Comparison of ENCODE assay signal across 8 cellular contexts in genomic region chr5:172707285-172708182, GRCh38.
A peak's percentile ranks its signal among the peaks of the same experiment; 100 is the strongest.
DNase-seq lines count a peak whose midpoint lies in the region; ATAC-seq, FAIRE-seq and TF ChIP-seq lines count a peak whose summit lies in the region.

No MANE protein-coding gene starts in this region.

- BruUV-seq in GM12878 (replicated peaks; lab: Mats Ljungman, UMichigan), result no TSS peak

- H3K79me2 ChIP-seq in GM12878 (ENCODE audit: control insufficient read depth, insufficient read depth, low read length), result no peaks in the 10 kb centered on the region

- no peaks in the 10 kb centered on the region for H3K36me3 ChIP-seq in GM12878 (ENCODE audit: control insufficient read depth in 2 of 2, insufficient read depth in 2 of 2, low read length in 1 of 2)
- no peaks in the 10 kb centered on the region for H3K36me3 ChIP-seq in right lobe of liver
- H3K36me3 ChIP-seq in prostate gland, result no peaks in the 10 kb centered on the region

- no peak overlapping the region for H2AFZ ChIP-seq in GM12878 (ENCODE audit: control insufficient read depth, low read depth, low read length)

- no peaks in the 10 kb centered on the region for H4K20me1 ChIP-seq in GM12878 (ENCODE audit: control insufficient read depth, insufficient read depth)

- H3K9me3 Mint-ChIP-seq in activated naive CD4-positive, alpha-beta T cell treated with anti-CD3 and anti-CD28 coated beads, Interleukin-2, amount 50 U/mL, for 24 hours, result no peaks in the 10 kb centered on the region

- H3K27me3 ChIP-seq in GM12878 (replicated peaks in 1 of 2; ENCODE audit: control insufficient read depth in 2 of 2, insufficient read depth in 2 of 2, low read length in 1 of 2) (no peaks in the 10 kb centered on the region), right lobe of liver (no peaks in the 10 kb centered on the region), prostate gland (replicated peaks; ENCODE audit: insufficient read depth) (no peaks in the 10 kb centered on the region)

- no peak overlapping the region for H3K4me2 ChIP-seq in GM12878 (ENCODE audit: control insufficient read depth, insufficient read depth)

- no peak overlapping the region for H3K4me3 Mint-ChIP-seq in activated naive CD4-positive, alpha-beta T cell treated with anti-CD3 and anti-CD28 coated beads, Interleukin-2, amount 50 U/mL, for 24 hours

- H3K4me1 ChIP-seq in GM12878 (ENCODE audit: control insufficient read depth, insufficient read depth, low read length) (no peaks in the 10 kb centered on the region), right lobe of liver (no peaks in the 10 kb centered on the region), prostate gland (replicated peaks) (no peaks in the 10 kb centered on the region)

- no peak overlapping the region for H3K4me3 ChIP-seq in GM12878
- no peak overlapping the region for H3K4me3 ChIP-seq in right lobe of liver
- H3K4me3 ChIP-seq in prostate gland, result no peak overlapping the region

- peak; percentile 57 for TF ChIP-seq RAD21 in GM12878 (IDR thresholded peaks at IDR 0.05; ENCODE audit: insufficient read depth, low read depth, low read length)

- SMC1A ChIA-PET in GM12878 (lab: Charles Lee; ENCODE audit: uncharacterized antibody, unreplicated experiment), result interaction anchor here (0.9 to 1.1 kb wide), 2 partner anchors 258 to 624 kb away, joined by 3 to 4 read pairs; no protein-coding TSS in a partner anchor

- H3K4me1 Mint-ChIP-seq in activated naive CD4-positive, alpha-beta T cell treated with anti-CD3 and anti-CD28 coated beads, Interleukin-2, amount 50 U/mL, for 24 hours, result no peaks in the 10 kb centered on the region

- WGBS in GM12878 (ENCODE audit: insufficient coverage, insufficient replicate concordance, low lambda C conversion rate, missing lambda C conversion rate), result 35% methylated on average over 18 of the region's 18 CpGs
- 26% methylated on average over 13 of the region's 18 CpGs for WGBS in right lobe of liver (ENCODE audit: insufficient coverage, low coverage, low lambda C conversion rate, missing lambda C conversion rate)
- 48% methylated on average over 18 of the region's 18 CpGs for WGBS in prostate gland

- in situ Hi-C loops in GM12878 (cut with MboI), result no loop called here

- POLR2A ChIA-PET in GM12878 (lab: Charles Lee), result interaction anchor here (0.5 to 1.0 kb wide), 2 partner anchors 225 to 695 kb away, joined by 3 to 4 read pairs; no protein-coding TSS in a partner anchor

- no peaks in the 10 kb centered on the region for H3K9me3 ChIP-seq in GM12878 (replicated peaks; ENCODE audit: control insufficient read depth, insufficient read depth, low read length)
- H3K9me3 ChIP-seq in right lobe of liver, result no peaks in the 10 kb centered on the region
- H3K9me3 ChIP-seq in prostate gland, result no peaks in the 10 kb centered on the region

- H3K9ac ChIP-seq in GM12878 (ENCODE audit: control insufficient read depth, insufficient read depth, low read length), result no peak overlapping the region

- no peak for DNase-seq in activated naive CD4-positive, alpha-beta T cell treated with Interleukin-2 at 50 U/mL for 16 hours
- peak; percentile 76 for DNase-seq in NCI-H2171 treated with DMSO at 0.1 percent for 48 hours (lab: John Stamatoyannopoulos, UW)
- DNase-seq in GM12878 (ENCODE audit: low read depth, low spot score), result no peak
- peak in 2 of 3 donors; percentile 62 to 68 for DNase-seq in right lobe of liver
- DNase-seq in prostate gland (ENCODE audit: low spot score), result no peak
- no peak for DNase-seq in NCI-H2107 (lab: John Stamatoyannopoulos, UW)

- no peak for TF ChIP-seq POLR2A in GM12878 (IDR thresholded peaks at IDR 0.05; ENCODE audit: low read depth, low read length)
- no peak for TF ChIP-seq POLR2A in right lobe of liver (IDR thresholded peaks at IDR 0.05)
- no peak for TF ChIP-seq POLR2A in prostate gland (IDR thresholded peaks at IDR 0.05)

- peaks cover 9% of the 10 kb centered on the region for H3K27me3 Mint-ChIP-seq in activated naive CD4-positive, alpha-beta T cell treated with anti-CD3 and anti-CD28 coated beads, Interleukin-2, amount 50 U/mL, for 24 hours

- ATAC-seq in GM12878 (peak; percentile 84), right lobe of liver (peak; percentile 80 to 91 (median 84)), GM18867 (IDR thresholded peaks at IDR 0.05; ENCODE audit: unreplicated experiment) (no peak)

- CTCF ChIA-PET in GM12878 (lab: Yijun Ruan, JAX), result interaction anchor here (0.7 to 11.7 kb wide), 10 partner anchors 12 to 592 kb away, joined by 3 to 324 read pairs (median 4); no protein-coding TSS in a partner anchor

- TF ChIP-seq CTCF in GM12878 (IDR thresholded peaks at IDR 0.05 in 2 of 3, conservative IDR thresholded peaks at IDR 0.05 in 1 of 3; ENCODE audit: control insufficient read depth in 2 of 3, extremely low read depth in 1 of 3, insufficient read depth in 1 of 3, low read depth in 3 of 3, low read length in 3 of 3) (peak; percentile 35 to 63 (median 52); a peak in 4 of 6 replicates), right lobe of liver (IDR thresholded peaks at IDR 0.05) (peak; percentile 41 to 44 (median 42)), prostate gland (IDR thresholded peaks at IDR 0.05) (peak in 2 of 4 experiments; percentile 26 to 34)

- intact Hi-C loops in GM12878 (cut with micrococcal nuclease; ENCODE audit: unreplicated experiment) (loop anchor here (10.0 kb wide), 1 partner anchor 567 kb away; no protein-coding TSS in a partner anchor), right lobe of liver (cut with DNase I) (no loop called here), prostate gland (cut with DNase I) (no loop called here)

- RAD21 ChIA-PET in GM12878 (lab: Charles Lee; ENCODE audit: unreplicated experiment), result interaction anchor here (0.7 to 1.8 kb wide), 2 partner anchors 223 to 229 kb away, joined by 3 to 6 read pairs; no protein-coding TSS in a partner anchor

- peak overlapping the region; percentile 44 for H3K27ac Mint-ChIP-seq in activated naive CD4-positive, alpha-beta T cell treated with anti-CD3 and anti-CD28 coated beads, Interleukin-2, amount 50 U/mL, for 24 hours

- TF ChIP-seq EP300 in GM12878 (IDR thresholded peaks at IDR 0.05; ENCODE audit: borderline replicate concordance in 1 of 2, control insufficient read depth in 1 of 2, low read depth in 2 of 2, low read length in 2 of 2), result no peak

- no peak for FAIRE-seq in GM12878 (lab: Jason Lieb, UNC)

- H3K36me3 Mint-ChIP-seq in activated naive CD4-positive, alpha-beta T cell treated with anti-CD3 and anti-CD28 coated beads, Interleukin-2, amount 50 U/mL, for 24 hours, result peaks cover 2% of the 10 kb centered on the region

- no peak overlapping the region for H3K27ac ChIP-seq in GM12878 (ENCODE audit: control insufficient read depth, insufficient read depth)
- no peak overlapping the region for H3K27ac ChIP-seq in right lobe of liver
- no peak overlapping the region for H3K27ac ChIP-seq in prostate gland

TF ChIP-seq in GM12878, 131 proteins besides CTCF, POLR2A, EP300 and RAD21:
- TF ChIP-seq DPF2 (IDR thresholded peaks at IDR 0.05) (no peak), BCL3 (IDR thresholded peaks at IDR 0.05; ENCODE audit: borderline replicate concordance, insufficient read depth, low read depth, low read length, poor library complexity, severe bottlenecking) (peak; percentile 18), CREB1 (IDR thresholded peaks at IDR 0.05; ENCODE audit: low read depth) (no peak), YY1 (IDR thresholded peaks at IDR 0.05; ENCODE audit: low read depth, low read length) (no peak), NR2C2 (IDR thresholded peaks at IDR 0.05; ENCODE audit: borderline replicate concordance, control insufficient read depth, insufficient read length, low read depth) (no peak), SMC3 (IDR thresholded peaks at IDR 0.05; ENCODE audit: borderline replicate concordance, low read length) (peak; percentile 31), EED (IDR thresholded peaks at IDR 0.05; ENCODE audit: low read depth) (no peak)

Comparison
In these comparisons a context has a peak if more than half of its experiments do, and no peak if none do; other contexts are left out.
1. DNase-seq: peak in NCI-H2171 treated with DMSO at 0.1 percent for 48 hours (single experiment) and right lobe of liver (2 of 3); none in activated naive CD4-positive, alpha-beta T cell treated with Interleukin-2 at 50 U/mL for 16 hours (single experiment), GM12878 (single experiment), prostate gland (single experiment) and NCI-H2107 (single experiment).